In the genomic region with DNA sequence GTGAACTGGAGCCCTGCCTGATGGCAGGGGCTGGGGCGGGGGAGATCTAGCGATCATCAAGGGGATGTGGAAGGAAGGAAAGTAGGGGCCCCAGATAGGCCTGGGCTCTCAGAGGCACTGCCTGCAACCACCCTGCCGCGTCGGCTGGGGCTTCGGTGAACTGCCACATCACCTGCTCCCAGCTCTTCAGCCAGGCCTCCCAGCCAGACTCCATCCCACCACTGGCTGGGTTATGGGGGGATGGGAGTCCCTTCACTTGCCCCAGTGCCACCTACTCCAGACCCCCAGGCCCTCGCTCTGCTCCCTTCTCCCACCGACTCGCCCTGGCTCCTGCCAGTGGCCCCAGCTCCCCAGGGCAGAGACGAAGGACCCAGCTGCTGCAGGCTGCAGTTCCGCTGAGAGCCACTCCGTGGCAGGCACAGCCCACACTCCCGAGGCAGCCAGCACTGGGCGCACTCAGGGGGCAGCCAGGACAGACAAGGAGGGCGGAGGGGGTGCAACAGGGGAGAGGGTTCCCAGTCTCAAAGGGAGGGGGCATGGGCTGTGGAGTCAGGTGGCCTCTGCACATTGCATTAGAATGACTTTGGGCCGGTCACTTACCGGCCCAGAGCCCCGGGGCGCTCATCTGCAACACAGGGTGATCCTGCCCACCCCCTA, we compare ENCODE assay signal across 8 cellular contexts. TPM values are rescaled to one million over a fixed set of nuclear protein-coding genes. Genes with fewer than 3 reads are reported as not detected.
A peak's percentile ranks its signal among the peaks of the same experiment; 100 is the strongest.
DNase-seq lines count a peak whose midpoint lies in the region; ATAC-seq, FAIRE-seq and TF ChIP-seq lines count a peak whose summit lies in the region.

No MANE protein-coding gene starts in this region.

- peak; percentile 75 for TF ChIP-seq CTCF in glutamatergic neuron (IDR thresholded peaks at IDR 0.05; ENCODE audit: partially characterized antibody, unreplicated experiment)
- TF ChIP-seq CTCF in prostate gland (IDR thresholded peaks at IDR 0.05) = peak; percentile 38 to 87 (median 69)

- ATAC-seq in HG02759 (IDR thresholded peaks at IDR 0.05; ENCODE audit: unreplicated experiment) (peak; percentile 93), HG03095 (IDR thresholded peaks at IDR 0.05; ENCODE audit: unreplicated experiment) (no peak)

- WGBS in prostate gland = 36% methylated on average over 19 of the region's 19 CpGs

- TF ChIP-seq POLR2A in GM12892 (IDR thresholded peaks at IDR 0.05; ENCODE audit: low read depth, low read length) = no peak
- no peak for TF ChIP-seq POLR2A in prostate gland (IDR thresholded peaks at IDR 0.05)

- peak overlapping the region; percentile 76 for H3K4me3 Mint-ChIP-seq in glutamatergic neuron (ENCODE audit: unreplicated experiment)

- H3K27me3 ChIP-seq in prostate gland (replicated peaks; ENCODE audit: insufficient read depth) = no peaks in the 10 kb centered on the region

- peak overlapping the region; percentile 57 to 60 for H3K27ac ChIP-seq in prostate gland

- H3K4me3 ChIP-seq in prostate gland = no peak overlapping the region

- FAIRE-seq in GM12892 (lab: Jason Lieb, UNC) = no peak

- intact Hi-C loops in prostate gland (cut with DNase I) = loop anchor here (2.0 to 10.0 kb wide), 2 partner anchors 22 to 122 kb away; partner anchors contain the start of genes AGAP3, FASTK and TMUB1

- H3K27me3 Mint-ChIP-seq in glutamatergic neuron (ENCODE audit: unreplicated experiment) = peaks cover 21% of the 10 kb centered on the region

- H3K27ac Mint-ChIP-seq in glutamatergic neuron (ENCODE audit: unreplicated experiment) = peak overlapping the region; percentile 97

- no peaks in the 10 kb centered on the region for H3K4me1 ChIP-seq in prostate gland (replicated peaks)

- peaks cover 27% of the 10 kb centered on the region for H3K9me3 Mint-ChIP-seq in glutamatergic neuron (ENCODE audit: unreplicated experiment)

- peak; percentile 95 for DNase-seq in GM12892 (ENCODE audit: insufficient read length)
- peak; percentile 27 for DNase-seq in RPMI7951 (ENCODE audit: low read depth)
- DNase-seq in activated naive CD4-positive, alpha-beta T cell treated with anti-CD3 and anti-CD28 coated beads, Interleukin-2, amount 50 U/mL, for 16 hours = peak; percentile 65
- DNase-seq in glutamatergic neuron = peak; percentile 85
- DNase-seq in prostate gland (ENCODE audit: low spot score) = no peak
- no peak for DNase-seq in NCI-H1105 treated with DMSO at 0.1 percent for 48 hours (lab: John Stamatoyannopoulos, UW)

- no peaks in the 10 kb centered on the region for H3K9me3 ChIP-seq in prostate gland

- peaks cover 10% of the 10 kb centered on the region for H3K36me3 Mint-ChIP-seq in glutamatergic neuron (ENCODE audit: unreplicated experiment)

- no peaks in the 10 kb centered on the region for H3K36me3 ChIP-seq in prostate gland

- H3K4me1 Mint-ChIP-seq in glutamatergic neuron (ENCODE audit: low read depth, unreplicated experiment) = peaks cover 54% of the 10 kb centered on the region

RNA-seq across cellular contexts. Expression of gene KCNH2, which starts 15.2 kb away (rescaled TPM):
- 0.11 TPM for polyA plus RNA-seq in GM12892 (2012; ENCODE audit: missing spikeins)
- not detected in 2 replicates for total RNA-seq in RPMI7951 (2014; rRNA removed; shearing (Covaris generic))
- 73.7 TPM for total RNA-seq in glutamatergic neuron (ENCODE audit: unreplicated experiment)
- 100 to 1,000 TPM in 1 of 2 donors, 10 to 100 TPM in 1; 10.1 to 184 TPM for total RNA-seq in prostate gland

RNA-seq across cellular contexts. Expression of gene NOS3, which starts 27.9 kb away (rescaled TPM):
- 0.23 TPM for polyA plus RNA-seq in GM12892 (2012; ENCODE audit: missing spikeins)
- total RNA-seq in RPMI7951 (2014; rRNA removed; shearing (Covaris generic)) = 0.12 and 0.39 TPM in 2 replicates
- 0.86 TPM for total RNA-seq in glutamatergic neuron (ENCODE audit: unreplicated experiment)
- total RNA-seq in prostate gland = 10 to 100 TPM in 1 of 2 donors, 1 to 10 TPM in 1; 6.1 to 10.4 TPM

Comparison
In these comparisons a context has a peak if more than half of its experiments do, and no peak if none do; other contexts are left out.
1. DNase-seq: peak in GM12892 (single experiment), RPMI7951 (single experiment), activated naive CD4-positive, alpha-beta T cell treated with anti-CD3 and anti-CD28 coated beads, Interleukin-2, amount 50 U/mL, for 16 hours (single experiment) and glutamatergic neuron (single experiment); none in prostate gland (single experiment) and NCI-H1105 treated with DMSO at 0.1 percent for 48 hours (single experiment).
2. RNA of gene KCNH2, which starts 15.2 kb away (total RNA-seq): 10.1 to 184 TPM in prostate gland and 73.7 TPM in glutamatergic neuron (single experiment); not detected in RPMI7951; every median in the first group is over 10 times any median in the second.